ENCODE assay signal across 22 cellular contexts in the genomic region with DNA sequence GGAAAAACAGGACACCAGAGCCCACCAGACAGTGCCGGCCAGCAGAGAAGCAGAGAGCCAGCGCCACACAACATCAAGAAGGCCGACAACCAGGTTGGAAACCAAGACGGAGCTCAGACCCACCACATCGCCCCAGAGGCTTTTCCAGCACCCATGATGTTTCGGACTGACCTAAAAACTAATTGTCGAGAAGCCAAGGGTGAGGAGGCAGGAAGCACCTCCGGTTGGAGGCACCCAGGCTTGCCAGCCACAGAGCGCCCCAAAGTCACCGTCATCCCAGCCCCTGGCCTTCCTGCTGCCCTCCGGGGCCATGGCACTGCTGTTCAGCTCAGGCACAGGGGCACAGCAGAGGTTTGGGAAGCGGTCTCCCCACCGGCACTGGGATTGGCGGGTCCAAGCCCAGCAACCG.
A peak's percentile ranks its signal among the peaks of the same experiment; 100 is the strongest.
DNase-seq lines count a peak whose midpoint lies in the region; ATAC-seq and TF ChIP-seq lines count a peak whose summit lies in the region.
"Had no signal": no experiment of that assay in that cellular context is flagged by ENCODE, and none has a peak within 500 bp of the region (broad histone marks: within the 10 kb centered on the region; RNA-seq: fewer than 3 reads in every experiment).

No MANE protein-coding gene starts in this region.

- no peaks in the 10 kb centered on the region for H3K27me3 Mint-ChIP-seq in activated CD4-positive, alpha-beta T cell treated with anti-CD3 and anti-CD28 coated beads for 36 hours
- H3K27me3 Mint-ChIP-seq: CD4-positive, alpha-beta memory T cell had no signal

- in situ Hi-C loops in transverse colon (cut with MboI; ENCODE audit: low pct_ligation_motif_present in 1 of 4, low pct_unique_long_range_greater_than_20kb in 1 of 4, low sequenced_read_pairs in 3 of 4), result loop anchor here in 2 of 4 donors (25.0 kb wide), 2 partner anchors 182 to 232 kb away; no protein-coding TSS in a partner anchor

- no peak for ATAC-seq in activated CD4-positive, alpha-beta T cell treated with anti-CD3 and anti-CD28 coated beads for 36 hours
- no peak for ATAC-seq in Right ventricle myocardium inferior
- ATAC-seq in left lung, result no peak
- ATAC-seq: HCT116, Panc1 had no signal

- TF ChIP-seq EP300 in transverse colon (IDR thresholded peaks at IDR 0.05; ENCODE audit: low read depth), result no peak

- H3K4me3 ChIP-seq in left lung, result no peak overlapping the region
- no peak overlapping the region for H3K4me3 ChIP-seq in transverse colon
- H3K4me3 ChIP-seq: BLaER1 treated with 17β-estradiol and CSF1 and Interleukin-3, amounts not matched to agents 10 nM and 100 nM had no signal

- no peaks in the 10 kb centered on the region for H3K4me1 Mint-ChIP-seq in activated CD4-positive, alpha-beta T cell treated with anti-CD3 and anti-CD28 coated beads for 36 hours

- no peaks in the 10 kb centered on the region for H3K4me1 ChIP-seq in left lung
- no peaks in the 10 kb centered on the region for H3K4me1 ChIP-seq in transverse colon

- peaks cover 10% of the 10 kb centered on the region for H3K36me3 Mint-ChIP-seq in activated CD4-positive, alpha-beta T cell treated with anti-CD3 and anti-CD28 coated beads for 36 hours (ENCODE audit: low read depth)

- 92 to 100% methylated on average over 2 to 15 of the region's 15 CpGs for WGBS in transverse colon (ENCODE audit: low coverage in 1 of 2), 2 donors

- POLR2A ChIA-PET in activated CD4-positive, alpha-beta T cell treated with anti-CD3 and anti-CD28 coated beads for 36 hours (lab: Charles Lee), result no interaction called here

- peaks cover 0 to 18% of the 10 kb centered on the region in 2 donors for H3K36me3 ChIP-seq in left lung
- peaks cover 0 to 15% (median 0%) of the 10 kb centered on the region in 4 donors for H3K36me3 ChIP-seq in transverse colon

- H3K27me3 ChIP-seq in left lung (no peaks in the 10 kb centered on the region), transverse colon (no peaks in the 10 kb centered on the region)
- H3K27me3 ChIP-seq: BLaER1 treated with 17β-estradiol and CSF1 and Interleukin-3, amounts not matched to agents 10 nM and 100 nM had no signal

- intact Hi-C loops in activated CD4-positive, alpha-beta T cell treated with anti-CD3 and anti-CD28 coated beads for 36 hours (cut with DNase I, micrococcal nuclease), result no loop called here
- intact Hi-C loops in cardiac septum (cut with DNase I), result no loop called here
- intact Hi-C loops in Right ventricle myocardium inferior (cut with DNase I), result no loop called here
- intact Hi-C loops in left lung (cut with DNase I), result no loop called here
- intact Hi-C loops in transverse colon (cut with DNase I; ENCODE audit: low total_unique reads), result no loop called here

- no peak for TF ChIP-seq POLR2A in transverse colon (IDR thresholded peaks at IDR 0.05)

- H3K4me3 Mint-ChIP-seq in activated CD4-positive, alpha-beta T cell treated with anti-CD3 and anti-CD28 coated beads for 36 hours, result no peak overlapping the region
- H3K4me3 Mint-ChIP-seq: CD4-positive, alpha-beta memory T cell had no signal

- peaks cover 8% of the 10 kb centered on the region for H3K9me3 Mint-ChIP-seq in activated CD4-positive, alpha-beta T cell treated with anti-CD3 and anti-CD28 coated beads for 36 hours (ENCODE audit: low read depth)

- CTCF ChIA-PET in activated CD4-positive, alpha-beta T cell treated with anti-CD3 and anti-CD28 coated beads for 36 hours (lab: Charles Lee), result no interaction called here

- no peak overlapping the region for H3K27ac ChIP-seq in left lung
- H3K27ac ChIP-seq in transverse colon, result no peak overlapping the region
- H3K27ac ChIP-seq: BLaER1 treated with 17β-estradiol and CSF1 and Interleukin-3, amounts not matched to agents 10 nM and 100 nM had no signal

- TF ChIP-seq CTCF in left lung (IDR thresholded peaks at IDR 0.05), result no peak
- TF ChIP-seq CTCF in transverse colon (IDR thresholded peaks at IDR 0.05), result no peak

- H3K9me3 ChIP-seq in left lung (peaks cover 0 to 15% of the 10 kb centered on the region in 2 donors), transverse colon (no peaks in the 10 kb centered on the region)

- peak; percentile 1 for DNase-seq in activated CD4-positive, alpha-beta T cell treated with anti-CD3 and anti-CD28 coated beads for 36 hours
- no peak for DNase-seq in activated CD4-positive, alpha-beta T cell treated with anti-CD3 and anti-CD28 coated beads for 48 hours
- DNase-seq in cardiac septum (ENCODE audit: low spot score) (peak; percentile 22), Right ventricle myocardium inferior (ENCODE audit: missing footprints) (no peak), left lung (peak; percentile 26 to 65), transverse colon (peak; percentile 5), occipital lobe (lab: John Stamatoyannopoulos, UW) (no peak), HUDEP-2 (lab: John Stamatoyannopoulos, UW; ENCODE audit: unreplicated experiment in 76 of 76) (no peak)
- DNase-seq: 8988T; CD4-positive, alpha-beta memory T cell; GOT3; IMR-90; NCI-H1105; NCI-H146; NCI-H2029 treated with DMSO at 0.1 percent for 48 hours; NCI-H226; NCI-H510A treated with DMSO at 0.1 percent for 48 hours; NCI-H748 treated with DMSO at 0.1 percent for 48 hours; NK-92 treated with Interleukin-12 subunit alpha and Interleukin-12 subunit beta, amount 100 ng/mL, for 24 hours had no signal

- no peak overlapping the region for H3K27ac Mint-ChIP-seq in activated CD4-positive, alpha-beta T cell treated with anti-CD3 and anti-CD28 coated beads for 36 hours
- H3K27ac Mint-ChIP-seq: CD4-positive, alpha-beta memory T cell had no signal

Comparison
In these comparisons a context has a peak if more than half of its experiments do, and no peak if none do; other contexts are left out.
1. DNase-seq: peak in activated CD4-positive, alpha-beta T cell treated with anti-CD3 and anti-CD28 coated beads for 36 hours (single experiment), cardiac septum (single experiment), left lung (2 of 2) and transverse colon (single experiment); none in activated CD4-positive, alpha-beta T cell treated with anti-CD3 and anti-CD28 coated beads for 48 hours (single experiment), Right ventricle myocardium inferior (single experiment), occipital lobe (single experiment) and HUDEP-2 (0 of 76).